In the genomic region with DNA sequence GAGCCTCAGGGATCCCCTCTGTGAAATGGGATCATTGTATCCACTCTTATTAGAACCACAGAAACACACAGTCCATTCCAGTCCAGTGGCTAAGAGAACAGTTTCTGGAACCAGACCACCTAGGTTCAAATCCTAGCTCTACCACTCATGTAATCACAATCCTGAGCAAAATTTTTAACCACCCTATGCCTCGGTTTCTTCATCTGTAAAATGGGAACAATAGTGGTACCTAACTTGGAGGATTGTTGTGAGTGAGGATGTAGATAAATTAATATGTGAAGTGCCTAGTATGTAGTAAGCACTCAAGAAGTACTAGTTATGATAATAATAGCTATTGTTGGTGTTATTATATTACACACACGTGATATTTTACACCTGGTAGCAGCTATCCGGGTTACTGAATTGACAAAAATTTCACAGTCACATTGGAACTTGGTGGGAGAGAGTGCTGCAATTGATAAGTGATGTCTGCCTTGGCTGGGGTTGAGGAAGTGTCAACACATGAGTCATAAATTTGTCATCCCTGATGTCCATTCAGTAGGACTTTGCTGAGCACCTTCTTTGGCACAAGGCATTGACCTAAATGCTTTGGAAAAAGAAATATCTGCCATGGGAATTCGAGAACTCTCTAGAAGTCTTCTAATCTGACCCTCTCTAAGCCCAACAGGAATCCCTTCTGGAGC, we compare ENCODE assay signal across 12 cellular contexts.
A peak's percentile ranks its signal among the peaks of the same experiment; 100 is the strongest.
DNase-seq lines count a peak whose midpoint lies in the region; ATAC-seq and TF ChIP-seq lines count a peak whose summit lies in the region.
"Had no signal": no experiment of that assay in that cellular context is flagged by ENCODE, and none has a peak within 500 bp of the region (broad histone marks: within the 10 kb centered on the region; RNA-seq: fewer than 3 reads in every experiment).

No MANE protein-coding gene starts in this region.

- no peaks in the 10 kb centered on the region for H3K27me3 ChIP-seq in MM.1S (replicated peaks; ENCODE audit: insufficient read depth, low read length)
- no peaks in the 10 kb centered on the region for H3K27me3 ChIP-seq in WERI-Rb-1 (ENCODE audit: insufficient read depth, low read depth, severe bottlenecking)
- H3K27me3 ChIP-seq: heart right ventricle had no signal

- H3K9me3 ChIP-seq in mesodermal cell (ENCODE audit: control insufficient read depth, low read length): no peaks in the 10 kb centered on the region
- no peaks in the 10 kb centered on the region for H3K9me3 ChIP-seq in MM.1S (replicated peaks; ENCODE audit: insufficient read depth, low read length)
- H3K9me3 ChIP-seq in WERI-Rb-1 (ENCODE audit: severe bottlenecking): no peaks in the 10 kb centered on the region
- H3K9me3 ChIP-seq: heart right ventricle had no signal

- H3K36me3 ChIP-seq in mesodermal cell (ENCODE audit: control insufficient read depth, insufficient read depth, low read length) (peaks cover 44% of the 10 kb centered on the region), MM.1S (replicated peaks; ENCODE audit: insufficient read depth, low read length) (no peaks in the 10 kb centered on the region), WERI-Rb-1 (peaks cover 20% of the 10 kb centered on the region)
- H3K36me3 ChIP-seq: heart right ventricle had no signal

- DNase-seq in GM03348 (ENCODE audit: low spot score) (peak; percentile 42), NCI-H460 (ENCODE audit: extremely low read depth, low read depth) (peak; percentile 81), choroid plexus epithelial cell (ENCODE audit: low read depth) (peak; percentile 27), MM.1S (no peak), WERI-Rb-1 (no peak), SK-N-DZ (ENCODE audit: low spot score) (no peak)
- DNase-seq: activated CD4-positive, alpha-beta memory T cell treated with anti-CD3 and anti-CD28 coated beads for 36 hours; amniotic stem cell; heart right ventricle; nephron progenitor cell had no signal

- H3K27ac ChIP-seq in mesodermal cell (ENCODE audit: low read depth, low read length, severe bottlenecking): peak overlapping the region; percentile 86
- no peak overlapping the region for H3K27ac ChIP-seq in MM.1S (ENCODE audit: low read length)
- H3K27ac ChIP-seq in WERI-Rb-1: no peak overlapping the region

- no peak overlapping the region for H3K4me2 ChIP-seq in MM.1S (ENCODE audit: low read depth, low read length)

- H3K9me2 ChIP-seq in MM.1S (replicated peaks; ENCODE audit: insufficient read depth, low read length): no peaks in the 10 kb centered on the region

- H3K79me2 ChIP-seq in MM.1S (ENCODE audit: low read length): no peaks in the 10 kb centered on the region

- 57 to 60% methylated on average over 2 of the region's 4 CpGs for WGBS in mesodermal cell (ENCODE audit: insufficient coverage in 2 of 2), 2 experiments

- H3F3A ChIP-seq in MM.1S (ENCODE audit: insufficient read depth, low read length): no peaks in the 10 kb centered on the region

- no peak overlapping the region for H2AFZ ChIP-seq in MM.1S (ENCODE audit: low read length)

- TF ChIP-seq CTCF in choroid plexus epithelial cell (conservative IDR thresholded peaks at IDR 0.05; ENCODE audit: low read depth, low read length) (no peak), MM.1S (IDR thresholded peaks at IDR 0.05; ENCODE audit: low read length) (no peak), WERI-Rb-1 (IDR thresholded peaks at IDR 0.05; ENCODE audit: low read depth, low read length) (no peak)

- no peak overlapping the region for H3K9ac ChIP-seq in MM.1S (ENCODE audit: low read length)

- H3K4me3 ChIP-seq in choroid plexus epithelial cell (ENCODE audit: low read depth, low read length) (no peak overlapping the region), mesodermal cell (ENCODE audit: extremely low read depth, insufficient read depth, low read length, poor library complexity, severe bottlenecking) (no peak overlapping the region), MM.1S (ENCODE audit: low read length) (no peak overlapping the region), WERI-Rb-1 (ENCODE audit: low read depth, low read length) (no peak overlapping the region)
- H3K4me3 ChIP-seq: heart right ventricle had no signal

- ATAC-seq in GM21367 (IDR thresholded peaks at IDR 0.05; ENCODE audit: unreplicated experiment): no peak

- H4K20me1 ChIP-seq in MM.1S (ENCODE audit: insufficient read depth, low read length): no peaks in the 10 kb centered on the region

- H3K4me1 ChIP-seq in mesodermal cell (ENCODE audit: control insufficient read depth, insufficient read depth, low read length, poor library complexity, severe bottlenecking) (peaks cover 69% of the 10 kb centered on the region), MM.1S (ENCODE audit: low read length) (no peaks in the 10 kb centered on the region)

Comparison
In these comparisons a context has a peak if more than half of its experiments do, and no peak if none do; other contexts are left out.
1. DNase-seq: peak in GM03348 (single experiment), NCI-H460 (single experiment) and choroid plexus epithelial cell (single experiment); none in MM.1S (single experiment), WERI-Rb-1 (single experiment) and SK-N-DZ (single experiment).